ENCODE assay signal across 24 cellular contexts in genomic region chr4:22574424-22574823, GRCh38.
"Had no signal": no experiment of that assay in that cellular context is flagged by ENCODE, and none has a peak within 500 bp of the region (broad histone marks: within the 10 kb centered on the region; RNA-seq: fewer than 3 reads in every experiment).

No MANE protein-coding gene starts in this region.

- DNase-seq: activated CD4-positive, alpha-beta T cell treated with anti-CD3 and anti-CD28 coated beads for 1 hour; activated CD4-positive, alpha-beta T cell treated with anti-CD3 and anti-CD28 coated beads, Interleukin-2, amount 10 ng/mL, durations not matched to agents 7 days and 5 days; activated CD8-positive, alpha-beta T cell treated with anti-CD3 and anti-CD28 coated beads for 36 hours; activated T-cell treated with anti-CD3 and anti-CD28 coated beads, Interleukin-2, amount 50 U/mL, for 4 hours; cortex of kidney; effector memory CD8-positive, alpha-beta T cell; head of caudate nucleus; hippocampal formation; kidney glomerular epithelial cell; left lung; lower lobe of right lung; mesenchymal stem cell; posterior cingulate gyrus; stimulated activated CD4-positive, alpha-beta T cell treated with anti-CD3 and anti-CD28 coated beads, Interleukin-1b, Interleukin-23, amount 100 ng/mL, for 48 hours; stimulated activated CD4-positive, alpha-beta T cell treated with anti-CD3 and anti-CD28 coated beads, Interleukin-4, amount 100 ng/mL, for 4 hours; stimulated activated CD8-positive, alpha-beta memory T cell treated with anti-CD3 and anti-CD28 coated beads, Interleukin-4, amount 100 ng/mL, for 48 hours; stimulated activated naive CD8-positive, alpha-beta T cell treated with anti-CD3 and anti-CD28 coated beads, Interleukin-15, amount 100 ng/mL, for 72 hours; T-helper 17 cell; T1000 had no signal

- H3K36me3 Mint-ChIP-seq: stimulated activated memory B cell treated with anti-CD40 and anti-IgM and Interleukin-4, amounts not matched to agents 10 μg/mL and 1 μg/mL and 100 μg/mL, for 72 hours had no signal

- H3K27me3 Mint-ChIP-seq: activated CD4-positive, alpha-beta T cell treated with anti-CD3 and anti-CD28 coated beads, Interleukin-2, amount 10 ng/mL, durations not matched to agents 7 days and 5 days; activated CD8-positive, alpha-beta T cell treated with anti-CD3 and anti-CD28 coated beads for 36 hours; activated T-helper 17 cell treated with anti-CD3 and anti-CD28 coated beads, Interleukin-2, amount 50 U/mL, for 72 hours; effector memory CD8-positive, alpha-beta T cell; stimulated activated memory B cell treated with anti-CD40 and anti-IgM and Interleukin-4, amounts not matched to agents 10 μg/mL and 1 μg/mL and 100 μg/mL, for 72 hours; stimulated activated naive CD8-positive, alpha-beta T cell treated with anti-CD3 and anti-CD28 coated beads, Interleukin-15, amount 100 ng/mL, for 72 hours; T-helper 17 cell had no signal

- H3K4me1 Mint-ChIP-seq: activated CD4-positive, alpha-beta T cell treated with anti-CD3 and anti-CD28 coated beads, Interleukin-2, amount 10 ng/mL, durations not matched to agents 7 days and 5 days; activated T-helper 17 cell treated with anti-CD3 and anti-CD28 coated beads, Interleukin-2, amount 50 U/mL, for 72 hours; stimulated activated memory B cell treated with anti-CD40 and anti-IgM and Interleukin-4, amounts not matched to agents 10 μg/mL and 1 μg/mL and 100 μg/mL, for 72 hours; T-helper 17 cell had no signal

- H3K36me3 ChIP-seq: left lung, lower lobe of right lung, thyroid gland had no signal

- H3K27ac Mint-ChIP-seq: activated CD4-positive, alpha-beta T cell treated with anti-CD3 and anti-CD28 coated beads, Interleukin-2, amount 10 ng/mL, durations not matched to agents 7 days and 5 days; activated CD8-positive, alpha-beta T cell treated with anti-CD3 and anti-CD28 coated beads for 36 hours; activated T-helper 17 cell treated with anti-CD3 and anti-CD28 coated beads, Interleukin-2, amount 50 U/mL, for 72 hours; effector memory CD8-positive, alpha-beta T cell; nephron; stimulated activated memory B cell treated with anti-CD40 and anti-IgM and Interleukin-4, amounts not matched to agents 10 μg/mL and 1 μg/mL and 100 μg/mL, for 72 hours; stimulated activated naive CD8-positive, alpha-beta T cell treated with anti-CD3 and anti-CD28 coated beads, Interleukin-15, amount 100 ng/mL, for 72 hours; T-helper 17 cell had no signal

- H3K9me3 ChIP-seq: thyroid gland had no signal

- H3K27ac ChIP-seq: left lung, lower lobe of right lung had no signal

- H3K4me3 ChIP-seq: left lung, lower lobe of right lung, thyroid gland had no signal

- H3K27me3 ChIP-seq: left lung, thyroid gland had no signal

- H3K4me3 Mint-ChIP-seq: activated CD4-positive, alpha-beta T cell treated with anti-CD3 and anti-CD28 coated beads, Interleukin-2, amount 10 ng/mL, durations not matched to agents 7 days and 5 days; activated CD8-positive, alpha-beta T cell treated with anti-CD3 and anti-CD28 coated beads for 36 hours; activated T-cell treated with anti-CD3 and anti-CD28 coated beads, Interleukin-2, amount 50 U/mL, for 4 hours; activated T-helper 17 cell treated with anti-CD3 and anti-CD28 coated beads, Interleukin-2, amount 50 U/mL, for 72 hours; effector memory CD8-positive, alpha-beta T cell; nephron; stimulated activated memory B cell treated with anti-CD40 and anti-IgM and Interleukin-4, amounts not matched to agents 10 μg/mL and 1 μg/mL and 100 μg/mL, for 72 hours; stimulated activated naive CD8-positive, alpha-beta T cell treated with anti-CD3 and anti-CD28 coated beads, Interleukin-15, amount 100 ng/mL, for 72 hours; T-helper 17 cell had no signal

- ATAC-seq: activated CD8-positive, alpha-beta T cell treated with anti-CD3 and anti-CD28 coated beads for 36 hours; activated T-cell treated with anti-CD3 and anti-CD28 coated beads, Interleukin-2, amount 50 U/mL, for 4 hours; activated T-helper 17 cell treated with anti-CD3 and anti-CD28 coated beads, Interleukin-2, amount 50 U/mL, for 72 hours; effector memory CD8-positive, alpha-beta T cell; left lung; lower lobe of right lung; sciatic nerve; stimulated activated memory B cell treated with anti-CD40 and anti-IgM and Interleukin-4, amounts not matched to agents 10 μg/mL and 1 μg/mL and 100 μg/mL, for 72 hours; stimulated activated naive CD8-positive, alpha-beta T cell treated with anti-CD3 and anti-CD28 coated beads, Interleukin-15, amount 100 ng/mL, for 72 hours; T-helper 17 cell had no signal
